13 cellular contexts compared by ENCODE assay signal in the genomic region with DNA sequence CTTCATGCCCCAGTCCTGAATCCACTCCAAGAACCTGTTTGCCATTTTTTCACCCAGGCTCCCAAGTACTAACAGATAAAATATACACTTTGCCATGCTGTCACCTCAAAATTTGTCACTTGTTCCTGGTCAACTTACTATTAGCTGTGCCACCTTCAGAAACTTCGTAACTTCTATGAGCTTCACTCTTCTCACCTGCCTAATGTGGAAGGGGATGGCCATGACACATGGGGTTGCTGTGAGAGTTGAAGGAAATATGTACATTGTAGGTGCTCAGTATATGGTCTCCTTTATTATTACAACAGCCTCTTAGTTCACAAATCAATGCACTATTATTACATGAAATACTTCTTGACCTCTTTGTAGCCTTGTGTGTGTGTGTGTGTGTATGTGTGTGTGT. TPM values are rescaled to one million over a fixed set of nuclear protein-coding genes. Genes with fewer than 3 reads are reported as not detected.
DNase-seq lines count a peak whose midpoint lies in the region; ATAC-seq and TF ChIP-seq lines count a peak whose summit lies in the region.
"Had no signal": no experiment of that assay in that cellular context is flagged by ENCODE, and none has a peak within 500 bp of the region (broad histone marks: within the 10 kb centered on the region; RNA-seq: fewer than 3 reads in every experiment).

No MANE protein-coding gene starts in this region.

- H3K9ac ChIP-seq in skeletal muscle satellite cell (ENCODE audit: low read depth, low read length) (no peak overlapping the region), colonic mucosa (ENCODE audit: low read depth in 2 of 2, low read length in 2 of 2) (no peak overlapping the region)

- peaks cover 9% of the 10 kb centered on the region for H3K4me1 ChIP-seq in skeletal muscle satellite cell (ENCODE audit: control insufficient read depth, insufficient read depth, low read length)
- H3K4me1 ChIP-seq in colonic mucosa: no peaks in the 10 kb centered on the region
- H3K4me1 ChIP-seq: testis had no signal

- H3K9me3 Mint-ChIP-seq in activated naive CD8-positive, alpha-beta T cell treated with anti-CD3 and anti-CD28 coated beads, Interleukin-2, amount 10 ng/mL, durations not matched to agents 7 days and 5 days: peaks cover 4% of the 10 kb centered on the region

- H3K27me3 ChIP-seq in skeletal muscle satellite cell (ENCODE audit: control insufficient read depth, insufficient read depth, low read length): no peaks in the 10 kb centered on the region
- no peaks in the 10 kb centered on the region for H3K27me3 ChIP-seq in colonic mucosa
- H3K27me3 ChIP-seq: testis had no signal

- POLR2A ChIA-PET in activated naive CD8-positive, alpha-beta T cell treated with anti-CD3 and anti-CD28 coated beads, Interleukin-2, amount 10 ng/mL, durations not matched to agents 7 days and 5 days (lab: Charles Lee): interaction anchor here (1.2 to 20.9 kb wide), 7 partner anchors 10 to 102 kb away, joined by 4 to 768 read pairs (median 9); partner anchors contain the start of gene TMSB4X

- H3K27me3 Mint-ChIP-seq in activated naive CD8-positive, alpha-beta T cell treated with anti-CD3 and anti-CD28 coated beads, Interleukin-2, amount 10 ng/mL, durations not matched to agents 7 days and 5 days: peaks cover 2% of the 10 kb centered on the region

- H3K4me2 ChIP-seq in skeletal muscle satellite cell (ENCODE audit: low read length): peak overlapping the region; percentile 22

- H3K4me1 Mint-ChIP-seq in activated naive CD8-positive, alpha-beta T cell treated with anti-CD3 and anti-CD28 coated beads, Interleukin-2, amount 10 ng/mL, durations not matched to agents 7 days and 5 days: peaks cover 47% of the 10 kb centered on the region

- H3K27ac ChIP-seq in colonic mucosa: no peak overlapping the region
- H3K27ac ChIP-seq: testis had no signal

- DNase-seq in activated CD4-positive, CD25-positive, alpha-beta regulatory T cell (lab: John Stamatoyannopoulos, UW): no peak
- DNase-seq in activated naive CD8-positive, alpha-beta T cell treated with anti-CD3 and anti-CD28 coated beads, Interleukin-2, amount 10 ng/mL, durations not matched to agents 7 days and 5 days: no peak
- DNase-seq in colonic mucosa: no peak
- no peak for DNase-seq in kidney glomerular epithelial cell (lab: John Stamatoyannopoulos, UW)
- no peak for DNase-seq in NCI-H1092 treated with DMSO at 0.1 percent for 48 hours (lab: John Stamatoyannopoulos, UW)
- DNase-seq: activated effector memory CD4-positive, alpha-beta T cell treated with Interleukin-2 at 50 U/mL for 16 hours; GDM1; Kasumi-1; testis had no signal

- H3K4me3 Mint-ChIP-seq in activated naive CD8-positive, alpha-beta T cell treated with anti-CD3 and anti-CD28 coated beads, Interleukin-2, amount 10 ng/mL, durations not matched to agents 7 days and 5 days: peak overlapping the region; percentile 53

- H3K4me3 ChIP-seq in skeletal muscle satellite cell (ENCODE audit: low read length): no peak overlapping the region
- H3K4me3 ChIP-seq in colonic mucosa: no peak overlapping the region
- H3K4me3 ChIP-seq: testis had no signal

- ATAC-seq in activated CD4-positive, CD25-positive, alpha-beta regulatory T cell treated with anti-CD3 and anti-CD28 coated beads, Interleukin-2, amount 50 U/mL, for 24 hours: peak; percentile 14 to 51
- ATAC-seq in HG03108 (IDR thresholded peaks at IDR 0.05; ENCODE audit: unreplicated experiment): peak; percentile 1
- peak; percentile 20 for ATAC-seq in activated naive CD8-positive, alpha-beta T cell treated with anti-CD3 and anti-CD28 coated beads, Interleukin-2, amount 10 ng/mL, durations not matched to agents 7 days and 5 days (ENCODE audit: low read depth)

- H3K36me3 Mint-ChIP-seq in activated naive CD8-positive, alpha-beta T cell treated with anti-CD3 and anti-CD28 coated beads, Interleukin-2, amount 10 ng/mL, durations not matched to agents 7 days and 5 days: peaks cover 10% of the 10 kb centered on the region

- intact Hi-C loops in colonic mucosa (cut with DNase I): no loop called here

- H3K36me3 ChIP-seq in skeletal muscle satellite cell (ENCODE audit: insufficient read depth, low read length): no peaks in the 10 kb centered on the region
- no peaks in the 10 kb centered on the region for H3K36me3 ChIP-seq in colonic mucosa

- no peaks in the 10 kb centered on the region for H3K9me3 ChIP-seq in skeletal muscle satellite cell (replicated peaks; ENCODE audit: low read length)
- H3K9me3 ChIP-seq in colonic mucosa: no peaks in the 10 kb centered on the region
- H3K9me3 ChIP-seq: testis had no signal

- H3K27ac Mint-ChIP-seq in activated naive CD8-positive, alpha-beta T cell treated with anti-CD3 and anti-CD28 coated beads, Interleukin-2, amount 10 ng/mL, durations not matched to agents 7 days and 5 days: peak overlapping the region; percentile 91

- no peak for TF ChIP-seq CTCF in colonic mucosa (IDR thresholded peaks at IDR 0.05)

RNA-seq across cellular contexts. Expression of gene TMSB4X, which starts 10.4 kb away (rescaled TPM):
- total RNA-seq in activated naive CD8-positive, alpha-beta T cell treated with anti-CD3 and anti-CD28 coated beads, Interleukin-2, amount 10 ng/mL, durations not matched to agents 7 days and 5 days: 1,000 to 10,000 TPM; 8,001 to 8,464 TPM
- 6,299 and 7,116 TPM in 2 replicates for total RNA-seq in skeletal muscle satellite cell (2012; rRNA removed)
- 1,000 to 10,000 TPM; 3,844 to 4,288 TPM for total RNA-seq in colonic mucosa

RNA-seq across cellular contexts. Expression of gene FAM9C, which starts 59.1 kb away (rescaled TPM):
- not detected for total RNA-seq in activated naive CD8-positive, alpha-beta T cell treated with anti-CD3 and anti-CD28 coated beads, Interleukin-2, amount 10 ng/mL, durations not matched to agents 7 days and 5 days
- total RNA-seq in skeletal muscle satellite cell (2012; rRNA removed): under 0.01 TPM in 2 replicates
- not detected for total RNA-seq in colonic mucosa
- total RNA-seq: omental fat pad had no signal
